18 cellular contexts compared by ENCODE assay signal in genomic region chr1:80375662-80376061, GRCh38.
A peak's percentile ranks its signal among the peaks of the same experiment; 100 is the strongest.
DNase-seq lines count a peak whose midpoint lies in the region; ATAC-seq and TF ChIP-seq lines count a peak whose summit lies in the region.
"Had no signal": no experiment of that assay in that cellular context is flagged by ENCODE, and none has a peak within 500 bp of the region (broad histone marks: within the 10 kb centered on the region; RNA-seq: fewer than 3 reads in every experiment).

No MANE protein-coding gene starts in this region.

- H4K91ac ChIP-seq in IMR-90 (ENCODE audit: insufficient read depth, low read depth, low read length) = no peak overlapping the region

- H3K4ac ChIP-seq in IMR-90 (ENCODE audit: low read depth, low read length) = peak overlapping the region; percentile 40; the same call in 1 of the 2 replicates

- peak overlapping the region; percentile 37; the same call in 1 of the 2 replicates for H3K14ac ChIP-seq in IMR-90 (replicated peaks; ENCODE audit: low read depth, low read length)

- no peaks in the 10 kb centered on the region for H4K20me1 ChIP-seq in IMR-90 (ENCODE audit: insufficient read depth, low read length)

- no peak overlapping the region for H3K4me2 ChIP-seq in IMR-90 (ENCODE audit: low read depth, low read length)

- H3K27ac ChIP-seq in IMR-90 (ENCODE audit: insufficient read depth, low read length) (no peak overlapping the region), lower lobe of right lung (no peak overlapping the region)
- H3K27ac ChIP-seq: C4-2B, heart left ventricle, vagina had no signal

- no peaks in the 10 kb centered on the region for H3K27me3 ChIP-seq in IMR-90 (ENCODE audit: control insufficient read depth, insufficient read depth, low read length)
- H3K27me3 ChIP-seq in lower lobe of right lung (ENCODE audit: low read depth) = no peaks in the 10 kb centered on the region
- H3K27me3 ChIP-seq: heart left ventricle, vagina had no signal

- H3K79me1 ChIP-seq in IMR-90 (ENCODE audit: low read depth in 1 of 2, low read length in 2 of 2) = no peaks in the 10 kb centered on the region

- H3K9ac ChIP-seq in IMR-90 (ENCODE audit: low read depth, low read length) = no peak overlapping the region

- H2BK20ac ChIP-seq in IMR-90 (ENCODE audit: low read depth, low read length) = peak overlapping the region; percentile 48

- CTCF ChIA-PET in IMR-90 (lab: Yijun Ruan, JAX) = interaction anchor here (1.2 kb wide), 1 partner anchor 9 kb away, joined by 3 read pairs; no protein-coding TSS in a partner anchor

- no peaks in the 10 kb centered on the region; the same call in 1 of the 2 replicates for H3K4me1 ChIP-seq in IMR-90 (ENCODE audit: control insufficient read depth, insufficient read depth, low read length)
- H3K4me1 ChIP-seq in lower lobe of right lung = no peaks in the 10 kb centered on the region
- H3K4me1 ChIP-seq: heart left ventricle, vagina had no signal

- dilution Hi-C loops in IMR-90 (cut with HindIII; ENCODE audit: low sequenced_read_pairs, unreplicated experiment) = no loop called here

- H2BK5ac ChIP-seq in IMR-90 (ENCODE audit: low read depth, low read length, poor library complexity, severe bottlenecking) = peak overlapping the region; percentile 32

- no peak overlapping the region for H2AFZ ChIP-seq in IMR-90 (replicated peaks; ENCODE audit: low read length, poor library complexity)

- no peak overlapping the region for H3K4me3 ChIP-seq in AG09309 (ENCODE audit: control insufficient read depth, low read depth, low read length)
- H3K4me3 ChIP-seq in IMR-90 (ENCODE audit: insufficient read depth, low read depth, low read length) = no peak overlapping the region
- no peak overlapping the region for H3K4me3 ChIP-seq in cardiac fibroblast (replicated peaks in 1 of 2; ENCODE audit: low read depth in 2 of 2, low read length in 2 of 2)
- H3K4me3 ChIP-seq in lower lobe of right lung = no peak overlapping the region
- H3K4me3 ChIP-seq: heart left ventricle, vagina had no signal

- in situ Hi-C loops in IMR-90 (cut with MboI; ENCODE audit: low sequenced_read_pairs) = no loop called here

- TF ChIP-seq POLR2A in IMR-90 (IDR thresholded peaks at IDR 0.05; ENCODE audit: low read depth, low read length) = no peak

- TF ChIP-seq CTCF in AG09309 (IDR thresholded peaks at IDR 0.05; ENCODE audit: control insufficient read depth, insufficient read depth, low read depth, low read length, missing control alignments) = no peak
- TF ChIP-seq CTCF in IMR-90 (conservative IDR thresholded peaks at IDR 0.05; ENCODE audit: low read depth, low read length) = no peak
- no peak for TF ChIP-seq CTCF in cardiac fibroblast (IDR thresholded peaks at IDR 0.05; ENCODE audit: low read depth, low read length)
- no peak for TF ChIP-seq CTCF in lower lobe of right lung (IDR thresholded peaks at IDR 0.05)

- no peak overlapping the region for H2BK15ac ChIP-seq in IMR-90 (ENCODE audit: low read depth, low read length)

- ATAC-seq in IMR-90 (ENCODE audit: low read depth) (peak; percentile 98), lower lobe of right lung (peak; percentile 45 to 57), HG02798 (IDR thresholded peaks at IDR 0.05; ENCODE audit: poor library complexity, unreplicated experiment) (no peak)
- ATAC-seq: activated naive CD4-positive, alpha-beta T cell treated with anti-CD3 and anti-CD28 coated beads, Interleukin-2, amount 50 U/mL, for 72 hours; Panc1 had no signal

- POLR2A ChIA-PET in IMR-90 (lab: Charles Lee; ENCODE audit: unreplicated experiment) = no interaction called here

- no peak overlapping the region for H3K18ac ChIP-seq in IMR-90 (ENCODE audit: low read depth, low read length)

- H3K9me3 ChIP-seq in IMR-90 (ENCODE audit: control insufficient read depth, insufficient read depth, low read length) = no peaks in the 10 kb centered on the region
- no peaks in the 10 kb centered on the region for H3K9me3 ChIP-seq in lower lobe of right lung
- H3K9me3 ChIP-seq: heart left ventricle, vagina had no signal

- no peak overlapping the region for H3K23ac ChIP-seq in IMR-90 (ENCODE audit: low read depth, low read length)

- 0 out of 2 replicates have a peak overlapping the region, but pooled peaks have one; percentile 55 for H2BK120ac ChIP-seq in IMR-90 (ENCODE audit: low read depth, low read length)

- peak overlapping the region in 1 of 2 experiments; percentile 12; a peak in 1 of 4 replicates for H4K8ac ChIP-seq in IMR-90 (ENCODE audit: low read depth in 2 of 2, low read length in 2 of 2)

- H3K9me1 ChIP-seq in IMR-90 (ENCODE audit: insufficient read depth, low read length) = no peaks in the 10 kb centered on the region

- TF ChIP-seq RAD21 in IMR-90 (IDR thresholded peaks at IDR 0.05; ENCODE audit: low read length) = no peak

- DNase-seq in AG09309 (ENCODE audit: low read depth) (peak; percentile 52), IMR-90 (peak; percentile 89), cardiac fibroblast (ENCODE audit: low read depth in 2 of 2) (peak; percentile 58 to 81), lower lobe of right lung (no peak), SKM-1 (lab: John Stamatoyannopoulos, UW; ENCODE audit: unreplicated experiment) (no peak), activated gamma-delta T cell (lab: John Stamatoyannopoulos, UW) (no peak)
- no peak for DNase-seq in stimulated activated CD4-positive, alpha-beta T cell treated with anti-CD3 and anti-CD28 coated beads, Interleukin-2, amount 100 ng/mL, for 48 hours
- DNase-seq: GDM1; heart left ventricle; NCI-H2227 treated with DMSO at 0.1 percent for 48 hours; occipital lobe; stimulated activated CD8-positive, alpha-beta memory T cell treated with anti-CD3 and anti-CD28 coated beads, Interleukin-4, amount 100 ng/mL, for 48 hours; T-helper 9 cell had no signal

- BruUV-seq in IMR-90 (replicated peaks; lab: Mats Ljungman, UMichigan) = no TSS peak

- H3K56ac ChIP-seq in IMR-90 (ENCODE audit: extremely low read depth, insufficient read depth, low read length) = peak overlapping the region; percentile 59; the same call in 1 of the 2 replicates

- H4K5ac ChIP-seq in IMR-90 (ENCODE audit: low read depth, low read length) = no peak overlapping the region

- intact Hi-C loops in IMR-90 (cut with micrococcal nuclease) (no loop called here), lower lobe of right lung (cut with DNase I) (no loop called here)

- H3K36me3 ChIP-seq in IMR-90 (ENCODE audit: control insufficient read depth, insufficient read depth, low read length) (no peaks in the 10 kb centered on the region), lower lobe of right lung (no peaks in the 10 kb centered on the region)
- H3K36me3 ChIP-seq: heart left ventricle, vagina had no signal

- H2AK5ac ChIP-seq in IMR-90 (ENCODE audit: low read depth, low read length) = no peak overlapping the region

- no peak overlapping the region for H2AK9ac ChIP-seq in IMR-90 (replicated peaks; ENCODE audit: low read depth, low read length, poor library complexity)

TF ChIP-seq in IMR-90, 13 proteins besides CTCF, POLR2A, EP300 and RAD21:
- TF ChIP-seq CEBPB (IDR thresholded peaks at IDR 0.05; ENCODE audit: low read depth, low read length) (peak; percentile 43; the same call in 1 of the 2 replicates), MAFK (IDR thresholded peaks at IDR 0.05; ENCODE audit: low read depth, low read length) (no peak), FOS (IDR thresholded peaks at IDR 0.05; ENCODE audit: low read depth, low read length) (no peak)

Comparison
In these comparisons a context has a peak if more than half of its experiments do, and no peak if none do; other contexts are left out.
1. DNase-seq: peak in AG09309 (single experiment), IMR-90 (single experiment) and cardiac fibroblast (2 of 2); none in lower lobe of right lung (single experiment), SKM-1 (single experiment), activated gamma-delta T cell (single experiment) and stimulated activated CD4-positive, alpha-beta T cell treated with anti-CD3 and anti-CD28 coated beads, Interleukin-2, amount 100 ng/mL, for 48 hours (0 of 2).